Comparison of ENCODE assay signal across 10 cellular contexts in the genomic region with DNA sequence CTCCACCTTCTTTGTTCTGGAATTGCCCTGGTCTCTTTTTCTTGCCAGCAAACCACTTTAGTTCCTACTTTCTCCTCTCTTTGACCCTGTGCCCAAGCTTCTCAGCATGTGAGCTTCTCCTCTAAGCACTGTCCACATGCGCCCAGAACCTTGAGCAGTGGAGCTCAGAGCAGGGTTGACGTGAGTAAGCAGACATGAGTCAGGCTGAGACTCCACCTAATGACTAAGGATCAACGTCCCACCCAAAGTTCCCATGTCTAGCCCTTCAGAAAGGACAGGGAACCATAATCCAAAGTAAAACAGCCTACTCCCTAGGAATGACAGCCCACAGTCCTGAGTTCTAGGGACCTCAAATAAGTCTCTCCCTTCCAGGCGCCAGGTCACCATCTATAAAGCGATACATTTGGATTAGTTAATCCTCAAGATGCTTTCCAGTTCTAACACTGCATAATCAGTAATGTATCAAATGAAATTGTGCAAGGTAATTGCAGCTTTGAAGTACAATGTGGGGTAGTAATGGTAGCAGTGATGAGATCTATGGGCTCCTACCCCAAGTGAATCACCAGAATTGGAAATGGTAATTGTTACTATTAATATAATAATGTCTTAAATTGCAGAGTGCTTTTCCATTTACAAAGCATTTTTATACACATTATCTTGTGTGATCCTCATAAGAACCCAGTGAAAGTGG. TPM values are rescaled to one million over a fixed set of nuclear protein-coding genes. Genes with fewer than 3 reads are reported as not detected.
DNase-seq lines count a peak whose midpoint lies in the region; ATAC-seq and TF ChIP-seq lines count a peak whose summit lies in the region.
"Had no signal": no experiment of that assay in that cellular context is flagged by ENCODE, and none has a peak within 500 bp of the region (broad histone marks: within the 10 kb centered on the region; RNA-seq: fewer than 3 reads in every experiment).

No MANE protein-coding gene starts in this region.

- intact Hi-C loops in PC-3 (cut with micrococcal nuclease), result loop anchor here (5.0 kb wide), 1 partner anchor 201 kb away; no protein-coding TSS in a partner anchor
- intact Hi-C loops in esophagus muscularis mucosa (cut with DNase I), result no loop called here
- intact Hi-C loops in prostate gland (cut with DNase I), result loop anchor here (5.0 kb wide), 1 partner anchor 44 kb away; the partner anchor contains the start of gene KCNMA1

- no peak for TF ChIP-seq CTCF in PC-3 (conservative IDR thresholded peaks at IDR 0.05; ENCODE audit: low read depth, low read length)
- no peak for TF ChIP-seq CTCF in esophagus muscularis mucosa (IDR thresholded peaks at IDR 0.05)
- no peak for TF ChIP-seq CTCF in prostate gland (IDR thresholded peaks at IDR 0.05)
- TF ChIP-seq CTCF in GM13977 (IDR thresholded peaks at IDR 0.05; ENCODE audit: extremely low read depth, insufficient read depth, missing control alignments), result no peak

- peak; percentile 99 for ATAC-seq in PC-3

- in situ Hi-C loops in Caki2 (cut with HindIII; ENCODE audit: low pct_unique_long_range_greater_than_20kb, low sequenced_read_pairs), result no loop called here
- in situ Hi-C loops in GM13977 (cut with MboI; ENCODE audit: low pct_unique_long_range_greater_than_20kb, low sequenced_read_pairs, unreplicated experiment), result no loop called here

- H3K4me2 ChIP-seq in PC-3 (ENCODE audit: low read length), result peak overlapping the region; percentile 32

- H3K27me3 ChIP-seq in PC-3 (ENCODE audit: low read length), result no peaks in the 10 kb centered on the region
- H3K27me3 ChIP-seq in esophagus muscularis mucosa, result no peaks in the 10 kb centered on the region
- no peaks in the 10 kb centered on the region for H3K27me3 ChIP-seq in prostate gland (replicated peaks; ENCODE audit: insufficient read depth)

- H3K9me3 ChIP-seq in PC-3 (ENCODE audit: low read length), result no peaks in the 10 kb centered on the region
- H3K9me3 ChIP-seq in esophagus muscularis mucosa, result no peaks in the 10 kb centered on the region
- no peaks in the 10 kb centered on the region for H3K9me3 ChIP-seq in prostate gland

- WGBS in esophagus muscularis mucosa, result 69% methylated on average over 5 of the region's 5 CpGs
- 81% methylated on average over 5 of the region's 5 CpGs for WGBS in prostate gland

- H3K4me3 ChIP-seq in PC-3 (ENCODE audit: low read length) (no peak overlapping the region), esophagus muscularis mucosa (no peak overlapping the region), prostate gland (no peak overlapping the region)

- CTCF ChIA-PET in PC-3 (lab: Charles Lee), result interaction anchor here (0.6 to 1.1 kb wide), 4 partner anchors 61 to 427 kb away, joined by 3 to 4 read pairs (median 4); no protein-coding TSS in a partner anchor

- TF ChIP-seq POLR2A in esophagus muscularis mucosa (IDR thresholded peaks at IDR 0.05; ENCODE audit: low read depth) (no peak), prostate gland (IDR thresholded peaks at IDR 0.05) (no peak)

- H3F3A ChIP-seq in PC-3 (ENCODE audit: low read length, unreplicated experiment), result no peaks in the 10 kb centered on the region

- DNase-seq in Caki2 (ENCODE audit: low read depth) (peak; percentile 79), PC-3 (peak; percentile 100), esophagus muscularis mucosa (ENCODE audit: extremely low spot score) (no peak), putamen (ENCODE audit: low spot score) (peak; percentile 57), prostate gland (ENCODE audit: low spot score) (no peak), GM13977 (ENCODE audit: low spot score) (no peak), OCI-M2 (lab: John Stamatoyannopoulos, UW; ENCODE audit: unreplicated experiment) (no peak), Ammon's horn (ENCODE audit: low spot score) (no peak)
- DNase-seq: NCI-H510A; stimulated activated CD4-positive, alpha-beta T cell treated with anti-CD3 and anti-CD28 coated beads, Interleukin-4, amount 100 ng/mL, for 24 hours had no signal

- no peaks in the 10 kb centered on the region for H3K36me3 ChIP-seq in PC-3 (ENCODE audit: low read depth, low read length)
- no peaks in the 10 kb centered on the region for H3K36me3 ChIP-seq in esophagus muscularis mucosa
- H3K36me3 ChIP-seq in prostate gland, result no peaks in the 10 kb centered on the region

- POLR2A ChIA-PET in PC-3 (lab: Charles Lee; ENCODE audit: unreplicated experiment), result interaction anchor here (0.6 kb wide), 1 partner anchor 338 kb away, joined by 3 read pairs; no protein-coding TSS in a partner anchor

- no peaks in the 10 kb centered on the region for H4K20me1 ChIP-seq in PC-3 (ENCODE audit: low read length)

- H3K9ac ChIP-seq in PC-3 (ENCODE audit: low read length), result peak overlapping the region; percentile 65

- no peak for TF ChIP-seq EP300 in esophagus muscularis mucosa (IDR thresholded peaks at IDR 0.05)

- no TSS peak for BruUV-seq in PC-3 (replicated peaks; lab: Mats Ljungman, UMichigan)

- H3K79me2 ChIP-seq in PC-3 (ENCODE audit: low read length), result peaks cover 75% of the 10 kb centered on the region

- H3K9me2 ChIP-seq in PC-3 (replicated peaks; ENCODE audit: low read length), result no peaks in the 10 kb centered on the region

- peaks cover 41% of the 10 kb centered on the region for H3K4me1 ChIP-seq in PC-3 (ENCODE audit: insufficient read depth, low read length)
- peaks cover 0 to 82% (median 59%) of the 10 kb centered on the region in 4 donors for H3K4me1 ChIP-seq in esophagus muscularis mucosa
- H3K4me1 ChIP-seq in prostate gland (replicated peaks), result no peaks in the 10 kb centered on the region

- peak overlapping the region; percentile 17 for H2AFZ ChIP-seq in PC-3 (ENCODE audit: low read length)

- H3K27ac ChIP-seq in PC-3 (ENCODE audit: low read length) (peak overlapping the region; percentile 74), esophagus muscularis mucosa (replicated peaks in 1 of 4) (peak overlapping the region; percentile 84 to 91 (median 86)), prostate gland (no peak overlapping the region)

RNA-seq across cellular contexts. Expression of gene KCNMA1, which starts 44.5 kb away (rescaled TPM):
- 6.2 and 12.8 TPM in 2 replicates for total RNA-seq in Caki2 (2014; rRNA removed; shearing (Covaris generic); ENCODE audit: low replicate concordance)
- total RNA-seq in PC-3 (2014; rRNA removed) (143 and 193 TPM in 2 replicates), esophagus muscularis mucosa (100 to 1,000 TPM; 146 to 300 (median 265) TPM), prostate gland (10 to 100 TPM; 29.1 to 37.9 TPM)

Comparison
In these comparisons a context has a peak if more than half of its experiments do, and no peak if none do; other contexts are left out.
1. DNase-seq: peak in Caki2 (single experiment), PC-3 (single experiment) and putamen (single experiment); none in esophagus muscularis mucosa (single experiment), prostate gland (single experiment), GM13977 (single experiment), OCI-M2 (single experiment) and Ammon's horn (single experiment).
2. H3K27ac ChIP-seq: peak in PC-3 (single experiment) and esophagus muscularis mucosa (4 of 4); none in prostate gland (0 of 2).